In genomic region chr15:57060799-57061198, GRCh38 we compare ENCODE assay signal across 11 cellular contexts.
DNase-seq lines count a peak whose midpoint lies in the region; ATAC-seq, FAIRE-seq and TF ChIP-seq lines count a peak whose summit lies in the region.
"Had no signal": no experiment of that assay in that cellular context is flagged by ENCODE, and none has a peak within 500 bp of the region (broad histone marks: within the 10 kb centered on the region; RNA-seq: fewer than 3 reads in every experiment).

No MANE protein-coding gene starts in this region.

- ATAC-seq in left colon = peak; percentile 35
- no peak for ATAC-seq in GM18907 (IDR thresholded peaks at IDR 0.05; ENCODE audit: unreplicated experiment)
- ATAC-seq in omental fat pad (ENCODE audit: low FRiP score) = no peak
- ATAC-seq in GM18873 (IDR thresholded peaks at IDR 0.05; ENCODE audit: low FRiP score, unreplicated experiment) = no peak

- no peaks in the 10 kb centered on the region for H3K9me3 ChIP-seq in MG63

- peaks cover 6% of the 10 kb centered on the region for H3K36me3 ChIP-seq in MG63
- H3K36me3 ChIP-seq in bronchial epithelial cell (ENCODE audit: control insufficient read depth, insufficient read depth, low read length) = no peaks in the 10 kb centered on the region

- TF ChIP-seq CTCF in AG09309 (IDR thresholded peaks at IDR 0.05; ENCODE audit: control insufficient read depth, insufficient read depth, low read depth, low read length, missing control alignments) (no peak), bronchial epithelial cell (IDR thresholded peaks at IDR 0.05; ENCODE audit: insufficient read depth, low read length, severe bottlenecking) (no peak), omental fat pad (IDR thresholded peaks at IDR 0.05) (no peak)

- no peak overlapping the region for H3K4me3 ChIP-seq in AG09309 (ENCODE audit: control insufficient read depth, low read depth, low read length)
- H3K4me3 ChIP-seq in MG63 = no peak overlapping the region
- no peak overlapping the region for H3K4me3 ChIP-seq in bronchial epithelial cell (ENCODE audit: low read depth, low read length)

- DNase-seq in AG09309 (ENCODE audit: low read depth) (peak; percentile 8), MG63 (peak; percentile 75), bronchial epithelial cell (ENCODE audit: low read depth) (peak; percentile 81), left colon (no peak), omental fat pad (ENCODE audit: low spot score) (no peak)
- no peak for DNase-seq in activated T-cell treated with anti-CD3 and anti-CD28 coated beads, Interleukin-2, amount 50 U/mL, for 1 hour
- DNase-seq: activated CD4-positive, alpha-beta T cell treated with anti-CD3 and anti-CD28 coated beads for 4 hours; activated naive CD4-positive, alpha-beta T cell treated with anti-CD3 and anti-CD28 coated beads for 36 hours; NCI-H2029 had no signal

- FAIRE-seq in bronchial epithelial cell (lab: Jason Lieb, UNC) = no peak

- intact Hi-C loops in left colon (cut with DNase I, micrococcal nuclease) = no loop called here

- H3K27me3 ChIP-seq in MG63 = no peaks in the 10 kb centered on the region
- H3K27me3 ChIP-seq in bronchial epithelial cell (ENCODE audit: control insufficient read depth, insufficient read depth, low read length) = no peaks in the 10 kb centered on the region

Comparison
In these comparisons a context has a peak if more than half of its experiments do, and no peak if none do; other contexts are left out.
1. DNase-seq: peak in AG09309 (single experiment), MG63 (single experiment) and bronchial epithelial cell (single experiment); none in left colon (0 of 2), activated T-cell treated with anti-CD3 and anti-CD28 coated beads, Interleukin-2, amount 50 U/mL, for 1 hour (single experiment) and omental fat pad (single experiment).